ENCODE assay signal across 8 cellular contexts in genomic region chr14:73752297-73752992, GRCh38. TPM values are rescaled to one million over a fixed set of nuclear protein-coding genes. Genes with fewer than 3 reads are reported as not detected.
A peak's percentile ranks its signal among the peaks of the same experiment; 100 is the strongest.
DNase-seq lines count a peak whose midpoint lies in the region; ATAC-seq and TF ChIP-seq lines count a peak whose summit lies in the region.

No MANE protein-coding gene starts in this region.

- no peaks in the 10 kb centered on the region for H3K36me3 ChIP-seq in mesodermal cell (ENCODE audit: control insufficient read depth, insufficient read depth, low read length)
- H3K36me3 ChIP-seq in vagina: no peaks in the 10 kb centered on the region

- peak overlapping the region; percentile 86 for H3K27ac ChIP-seq in mesodermal cell (ENCODE audit: low read depth, low read length, severe bottlenecking)
- peak overlapping the region; percentile 98 for H3K27ac ChIP-seq in vagina

- 81 to 84% methylated on average over 4 to 6 of the region's 7 CpGs for WGBS in mesodermal cell (ENCODE audit: insufficient coverage in 2 of 2), 2 experiments

- peaks cover 56% of the 10 kb centered on the region for H3K4me1 ChIP-seq in mesodermal cell (ENCODE audit: control insufficient read depth, insufficient read depth, low read length, poor library complexity, severe bottlenecking)
- peaks cover 100% of the 10 kb centered on the region for H3K4me1 ChIP-seq in vagina

- H3K27me3 ChIP-seq in vagina: no peaks in the 10 kb centered on the region

- CTCF ChIA-PET in activated CD4-positive, alpha-beta T cell treated with anti-CD3 and anti-CD28 coated beads for 36 hours (lab: Charles Lee): interaction anchor here (1.3 to 9.7 kb wide), 7 partner anchors 9 to 74 kb away, joined by 3 to 116 read pairs (median 12); no protein-coding TSS in a partner anchor
- CTCF ChIA-PET in T-cell (lab: Charles Lee): interaction anchor here (0.5 to 2.6 kb wide), 7 partner anchors 10 to 115 kb away, joined by 3 to 9 read pairs (median 4); no protein-coding TSS in a partner anchor

- peaks cover 24% of the 10 kb centered on the region for H3K36me3 Mint-ChIP-seq in activated CD4-positive, alpha-beta T cell treated with anti-CD3 and anti-CD28 coated beads for 36 hours (ENCODE audit: low read depth)
- peaks cover 3% of the 10 kb centered on the region for H3K36me3 Mint-ChIP-seq in T-cell

- H3K4me3 Mint-ChIP-seq in activated CD4-positive, alpha-beta T cell treated with anti-CD3 and anti-CD28 coated beads for 36 hours: no peak overlapping the region
- H3K4me3 Mint-ChIP-seq in T-cell: peak overlapping the region; percentile 69 to 87 (median 85)

- POLR2A ChIA-PET in activated CD4-positive, alpha-beta T cell treated with anti-CD3 and anti-CD28 coated beads for 36 hours (lab: Charles Lee): interaction anchor here (0.6 kb wide), 1 partner anchor 35 kb away, joined by 4 read pairs; no protein-coding TSS in a partner anchor
- POLR2A ChIA-PET in T-cell (lab: Charles Lee): interaction anchor here in 1 of 2 donors (0.8 kb wide), 1 partner anchor 11 kb away, joined by 5 read pairs; no protein-coding TSS in a partner anchor

- peaks cover 96% of the 10 kb centered on the region for H3K4me1 Mint-ChIP-seq in activated CD4-positive, alpha-beta T cell treated with anti-CD3 and anti-CD28 coated beads for 36 hours
- H3K4me1 Mint-ChIP-seq in T-cell: peaks cover 98 to 100% (median 99%) of the 10 kb centered on the region in 3 donors

- H3K9me3 Mint-ChIP-seq in activated CD4-positive, alpha-beta T cell treated with anti-CD3 and anti-CD28 coated beads for 36 hours (ENCODE audit: low read depth): no peaks in the 10 kb centered on the region
- H3K9me3 Mint-ChIP-seq in T-cell: no peaks in the 10 kb centered on the region

- peak overlapping the region; percentile 94 for H3K27ac Mint-ChIP-seq in activated CD4-positive, alpha-beta T cell treated with anti-CD3 and anti-CD28 coated beads for 36 hours
- H3K27ac Mint-ChIP-seq in T-cell: peak overlapping the region; percentile 95 to 99

- H3K4me3 ChIP-seq in mesodermal cell (ENCODE audit: extremely low read depth, insufficient read depth, low read length, poor library complexity, severe bottlenecking): no peak overlapping the region
- H3K4me3 ChIP-seq in vagina: no peak overlapping the region

- ATAC-seq in activated CD4-positive, alpha-beta T cell treated with anti-CD3 and anti-CD28 coated beads for 36 hours: no peak
- ATAC-seq in T-cell (replicated peaks in 1 of 4) (peak; percentile 21 to 41 (median 29)), GM18519 (IDR thresholded peaks at IDR 0.05; ENCODE audit: low FRiP score, unreplicated experiment) (no peak), HG03196 (IDR thresholded peaks at IDR 0.05; ENCODE audit: unreplicated experiment) (no peak)

- no peak for TF ChIP-seq POLR2A in vagina (IDR thresholded peaks at IDR 0.05)

- intact Hi-C loops in activated CD4-positive, alpha-beta T cell treated with anti-CD3 and anti-CD28 coated beads for 36 hours (cut with DNase I, micrococcal nuclease): loop anchor here in 1 of 2 experiments (5.0 kb wide), 1 partner anchor 35 kb away; no protein-coding TSS in a partner anchor
- intact Hi-C loops in vagina (cut with DNase I): no loop called here

- H3K9me3 ChIP-seq in mesodermal cell (ENCODE audit: control insufficient read depth, low read length) (no peaks in the 10 kb centered on the region), vagina (no peaks in the 10 kb centered on the region)

- TF ChIP-seq CTCF in vagina (IDR thresholded peaks at IDR 0.05): peak in 1 of 3 experiments; percentile 8

- DNase-seq in activated CD4-positive, alpha-beta T cell treated with anti-CD3 and anti-CD28 coated beads for 36 hours: peak; percentile 51
- DNase-seq in activated CD4-positive, alpha-beta T cell treated with anti-CD3 and anti-CD28 coated beads, Interleukin-2, amount 50 U/mL, for 48 hours: no peak
- DNase-seq in T-cell (peak in 28 of 34 experiments; percentile 29 to 70 (median 54)), dermis blood vessel endothelial cell (peak; percentile 69), vagina (ENCODE audit: extremely low spot score in 2 of 2) (no peak)

- no peaks in the 10 kb centered on the region for H3K27me3 Mint-ChIP-seq in activated CD4-positive, alpha-beta T cell treated with anti-CD3 and anti-CD28 coated beads for 36 hours
- no peaks in the 10 kb centered on the region for H3K27me3 Mint-ChIP-seq in T-cell

RNA-seq across cellular contexts. Expression of gene PNMA1, which starts 38.3 kb away (rescaled TPM):
- 10 to 100 TPM; 23.2 to 28.8 TPM for total RNA-seq in activated CD4-positive, alpha-beta T cell treated with anti-CD3 and anti-CD28 coated beads for 36 hours
- total RNA-seq in T-cell (10 to 100 TPM; 36.2 to 57.9 (median 53.4) TPM), dermis blood vessel endothelial cell (15.7 and 38.0 TPM in 2 replicates), vagina (35.4 TPM)
- polyA plus RNA-seq in mesodermal cell (2013, experiment 1 of 2): 37.4 TPM
- 35.1 TPM for polyA plus RNA-seq in mesodermal cell (2013, experiment 2 of 2)

Comparison
In these comparisons a context has a peak if more than half of its experiments do, and no peak if none do; other contexts are left out.
1. DNase-seq: peak in activated CD4-positive, alpha-beta T cell treated with anti-CD3 and anti-CD28 coated beads for 36 hours (single experiment), T-cell (28 of 34) and dermis blood vessel endothelial cell (single experiment); none in activated CD4-positive, alpha-beta T cell treated with anti-CD3 and anti-CD28 coated beads, Interleukin-2, amount 50 U/mL, for 48 hours (0 of 2) and vagina (0 of 2).
2. ATAC-seq: peak in T-cell (4 of 4); none in activated CD4-positive, alpha-beta T cell treated with anti-CD3 and anti-CD28 coated beads for 36 hours (single experiment), GM18519 (single experiment) and HG03196 (single experiment).